11 cellular contexts compared by ENCODE assay signal in the genomic region with DNA sequence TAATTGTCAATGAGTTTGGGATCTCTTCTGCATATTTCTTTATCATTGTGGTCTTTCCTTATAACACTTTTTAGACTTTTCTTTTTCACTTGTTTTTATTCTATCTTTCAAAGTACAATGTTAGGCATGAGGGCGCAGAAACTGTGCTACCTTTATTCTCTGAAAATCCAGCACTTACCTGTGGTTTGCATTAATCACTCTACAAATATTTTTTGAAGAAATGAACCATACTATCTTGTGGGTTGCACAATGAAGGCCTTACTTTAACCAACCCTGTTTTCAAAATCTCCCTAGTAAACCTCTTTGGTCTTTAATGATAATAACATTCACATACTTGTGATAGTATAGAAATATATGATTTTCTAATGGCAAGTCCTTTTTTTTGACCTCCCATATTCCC. TPM values are rescaled to one million over a fixed set of nuclear protein-coding genes. Genes with fewer than 3 reads are reported as not detected.
"Had no signal": no experiment of that assay in that cellular context is flagged by ENCODE, and none has a peak within 500 bp of the region (broad histone marks: within the 10 kb centered on the region; RNA-seq: fewer than 3 reads in every experiment).

No MANE protein-coding gene starts in this region.

RNA-seq across cellular contexts. Expression of a gene that starts 11.0 kb away (rescaled TPM):
- total RNA-seq: kidney epithelial cell, left cardiac atrium, left ventricle myocardium inferior, left ventricle myocardium superior, lower leg skin, lung microvascular endothelial cell, mesothelial cell of epicardium, myocyte had no signal
- polyA plus RNA-seq: immature natural killer cell; keratinocyte; naive thymus-derived CD4-positive, alpha-beta T cell had no signal
